8 cellular contexts compared by ENCODE assay signal in genomic region chr20:24469116-24470030, GRCh38.
DNase-seq lines count a peak whose midpoint lies in the region; ATAC-seq and TF ChIP-seq lines count a peak whose summit lies in the region.

Gene SYNDIG1 (plus strand): TSS chr20:24469629. CDS start chr20:24543098, 73,469 bp downstream.

- peaks cover 6% of the 10 kb centered on the region; the same call in 1 of the 2 replicates for H3K4me1 ChIP-seq in HEK293 (ENCODE audit: control insufficient read depth, insufficient read depth, low read length)

- peak; percentile 25 for ATAC-seq in stimulated activated naive CD8-positive, alpha-beta T cell treated with anti-CD3 and anti-CD28 coated beads, Interleukin-15, Interleukin-2, amounts not matched to agents 100 U/mL and 50 U/mL, for 24 hours
- no peak for ATAC-seq in GM18909 (IDR thresholded peaks at IDR 0.05; ENCODE audit: poor library complexity, unreplicated experiment)
- ATAC-seq in HG02678 (IDR thresholded peaks at IDR 0.05; ENCODE audit: unreplicated experiment), result no peak
- no peak for ATAC-seq in GM21447 (IDR thresholded peaks at IDR 0.05; ENCODE audit: unreplicated experiment)

- no peak; the same call in 1 of the 2 replicates for TF ChIP-seq CTCF in HEK293 (tag by site-specific recombination; IDR thresholded peaks at IDR 0.05)

- CTCF ChIA-PET in HEK293 (lab: Yijun Ruan, JAX), result no interaction called here

- no peaks in the 10 kb centered on the region for H3K9me3 ChIP-seq in HEK293 (ENCODE audit: control insufficient read depth, insufficient read depth, low read depth, low read length)

- peak; percentile 80 for DNase-seq in iPS-NIHi11 (ENCODE audit: low spot score)
- DNase-seq in stimulated activated naive CD8-positive, alpha-beta T cell treated with anti-CD3 and anti-CD28 coated beads, Interleukin-15, Interleukin-2, amounts not matched to agents 100 U/mL and 50 U/mL, for 24 hours, result peak; percentile 5
- DNase-seq in NCI-H2081 treated with DMSO at 0.1 percent for 48 hours (lab: John Stamatoyannopoulos, UW), result no peak

- POLR2A ChIA-PET in HEK293 (lab: Yijun Ruan, JAX), result interaction anchor here (0.8 to 1.5 kb wide), 2 partner anchors 28 to 32 kb away, joined by 3 to 6 read pairs; no protein-coding TSS in a partner anchor

- H3K36me3 ChIP-seq in HEK293 (ENCODE audit: control insufficient read depth in 2 of 2, insufficient read depth in 1 of 2, low read length in 2 of 2), result no peaks in the 10 kb centered on the region

- H3K4me3 ChIP-seq in HEK293 (ENCODE audit: low read depth, low read length), result peak within 1 kb of the TSS; percentile 63

- H3K27ac ChIP-seq in HEK293 (ENCODE audit: extremely low read depth, low read depth, low read length) (peak within 1 kb of the TSS; percentile 41; the same call in 1 of the 2 replicates), angular gyrus (ENCODE audit: low read depth, low read length) (peak within 1 kb of the TSS; percentile 89)

TF ChIP-seq in HEK293, 187 proteins besides CTCF, POLR2A, EP300 and RAD21:
- TF ChIP-seq, protein P1, sequence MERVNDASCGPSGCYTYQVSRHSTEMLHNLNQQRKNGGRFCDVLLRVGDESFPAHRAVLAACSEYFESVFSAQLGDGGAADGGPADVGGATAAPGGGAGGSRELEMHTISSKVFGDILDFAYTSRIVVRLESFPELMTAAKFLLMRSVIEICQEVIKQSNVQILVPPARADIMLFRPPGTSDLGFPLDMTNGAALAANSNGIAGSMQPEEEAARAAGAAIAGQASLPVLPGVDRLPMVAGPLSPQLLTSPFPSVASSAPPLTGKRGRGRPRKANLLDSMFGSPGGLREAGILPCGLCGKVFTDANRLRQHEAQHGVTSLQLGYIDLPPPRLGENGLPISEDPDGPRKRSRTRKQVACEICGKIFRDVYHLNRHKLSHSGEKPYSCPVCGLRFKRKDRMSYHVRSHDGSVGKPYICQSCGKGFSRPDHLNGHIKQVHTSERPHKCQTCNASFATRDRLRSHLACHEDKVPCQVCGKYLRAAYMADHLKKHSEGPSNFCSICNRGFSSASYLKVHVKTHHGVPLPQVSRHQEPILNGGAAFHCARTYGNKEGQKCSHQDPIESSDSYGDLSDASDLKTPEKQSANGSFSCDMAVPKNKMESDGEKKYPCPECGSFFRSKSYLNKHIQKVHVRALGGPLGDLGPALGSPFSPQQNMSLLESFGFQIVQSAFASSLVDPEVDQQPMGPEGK (tag by site-specific recombination; IDR thresholded peaks at IDR 0.05), result peak; percentile 29; the same call in 1 of the 2 replicates
- TF ChIP-seq ZNF48 (tag by site-specific recombination; IDR thresholded peaks at IDR 0.05) (no peak), KLF10 (tag by site-specific recombination; IDR thresholded peaks at IDR 0.05) (peak; percentile 57; the same call in 1 of the 2 replicates), ZBTB20 (tag by site-specific recombination; IDR thresholded peaks at IDR 0.05) (peak; percentile 44; the same call in 1 of the 2 replicates), ZIC2 (tag by site-specific recombination; IDR thresholded peaks at IDR 0.05) (peak; percentile 90), ZNF202 (tag by site-specific recombination; IDR thresholded peaks at IDR 0.05; ENCODE audit: borderline replicate concordance) (no peak), ZSCAN30 (tag by site-specific recombination; IDR thresholded peaks at IDR 0.05) (peak; percentile 18; the same call in 1 of the 2 replicates), ZNF366 (tag by site-specific recombination; conservative IDR thresholded peaks at IDR 0.05) (no peak), ZNF10 (tag by site-specific recombination; IDR thresholded peaks at IDR 0.05) (no peak), SP2 (tag by site-specific recombination; IDR thresholded peaks at IDR 0.05) (peak; percentile 11; the same call in 1 of the 2 replicates), EGR2 (tag by site-specific recombination; IDR thresholded peaks at IDR 0.05; ENCODE audit: low read depth) (peak; percentile 47), ZNF37A (tag by site-specific recombination; IDR thresholded peaks at IDR 0.05) (0 out of 2 replicates have a peak, but pooled peaks have one; percentile 3), KLF9 (tag by site-specific recombination; IDR thresholded peaks at IDR 0.05; ENCODE audit: low read depth) (peak; percentile 15; the same call in 1 of the 2 replicates), ZNF629 (tag by site-specific recombination; IDR thresholded peaks at IDR 0.05) (no peak), GLIS2 (tag by site-specific recombination; IDR thresholded peaks at IDR 0.05) (peak; percentile 90), GLIS1 (tag by site-specific recombination; IDR thresholded peaks at IDR 0.05) (peak; percentile 95), ZBTB48 (tag by site-specific recombination; IDR thresholded peaks at IDR 0.05) (no peak), ZBTB8A (tag by site-specific recombination; IDR thresholded peaks at IDR 0.05) (peak; percentile 78), ZFHX2 (tag by site-specific recombination; conservative IDR thresholded peaks at IDR 0.05) (peak; percentile 85), ZNF184 (tag by site-specific recombination; IDR thresholded peaks at IDR 0.05) (0 out of 2 replicates have a peak, but pooled peaks have one; percentile 19), ZBTB26 (tag by site-specific recombination; optimal IDR thresholded peaks at IDR 0.05) (peak; percentile 54)
- TF ChIP-seq, protein P2, sequence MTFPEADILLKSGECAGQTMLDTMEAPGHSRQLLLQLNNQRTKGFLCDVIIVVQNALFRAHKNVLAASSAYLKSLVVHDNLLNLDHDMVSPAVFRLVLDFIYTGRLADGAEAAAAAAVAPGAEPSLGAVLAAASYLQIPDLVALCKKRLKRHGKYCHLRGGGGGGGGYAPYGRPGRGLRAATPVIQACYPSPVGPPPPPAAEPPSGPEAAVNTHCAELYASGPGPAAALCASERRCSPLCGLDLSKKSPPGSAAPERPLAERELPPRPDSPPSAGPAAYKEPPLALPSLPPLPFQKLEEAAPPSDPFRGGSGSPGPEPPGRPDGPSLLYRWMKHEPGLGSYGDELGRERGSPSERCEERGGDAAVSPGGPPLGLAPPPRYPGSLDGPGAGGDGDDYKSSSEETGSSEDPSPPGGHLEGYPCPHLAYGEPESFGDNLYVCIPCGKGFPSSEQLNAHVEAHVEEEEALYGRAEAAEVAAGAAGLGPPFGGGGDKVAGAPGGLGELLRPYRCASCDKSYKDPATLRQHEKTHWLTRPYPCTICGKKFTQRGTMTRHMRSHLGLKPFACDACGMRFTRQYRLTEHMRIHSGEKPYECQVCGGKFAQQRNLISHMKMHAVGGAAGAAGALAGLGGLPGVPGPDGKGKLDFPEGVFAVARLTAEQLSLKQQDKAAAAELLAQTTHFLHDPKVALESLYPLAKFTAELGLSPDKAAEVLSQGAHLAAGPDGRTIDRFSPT (tag by site-specific recombination; IDR thresholded peaks at IDR 0.05), result peak; percentile 58; the same call in 1 of the 2 replicates
